ENCODE assay signal across 8 cellular contexts in the genomic region with DNA sequence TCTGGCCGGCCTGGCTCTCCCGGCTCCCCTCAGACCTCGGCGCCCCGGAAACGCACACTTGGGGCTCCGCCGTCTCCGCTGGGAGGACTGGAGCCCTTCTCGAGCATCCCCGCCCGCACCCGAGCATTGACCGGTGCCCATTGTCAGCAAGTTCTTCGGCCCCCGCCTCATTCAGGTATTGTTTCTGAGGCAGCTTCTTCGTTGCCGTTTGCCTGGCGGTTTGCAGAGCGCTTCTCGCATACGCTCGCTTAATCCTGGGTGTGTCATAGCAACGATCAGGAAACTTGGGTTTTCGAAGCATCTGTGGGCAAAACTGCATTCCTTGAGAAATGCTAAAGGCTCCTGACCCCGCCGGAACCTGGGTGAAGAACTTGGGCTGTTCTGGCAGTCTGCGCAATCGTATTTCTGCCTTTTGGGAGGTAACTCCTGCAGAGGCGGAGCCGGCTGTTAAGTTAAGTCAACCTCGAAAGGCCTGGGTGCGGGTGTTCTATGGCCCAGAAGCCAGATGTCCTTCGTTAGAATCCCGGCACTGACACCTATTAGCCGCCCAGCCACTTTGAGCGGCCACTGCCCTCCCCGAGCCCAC. TPM values are rescaled to one million over a fixed set of nuclear protein-coding genes. Genes with fewer than 3 reads are reported as not detected.
DNase-seq lines count a peak whose midpoint lies in the region; ATAC-seq, FAIRE-seq and TF ChIP-seq lines count a peak whose summit lies in the region.

No MANE protein-coding gene starts in this region.

- peaks cover 0 to 3% of the 10 kb centered on the region in 2 experiments for H3K36me3 ChIP-seq in SK-N-SH (replicated peaks in 1 of 2; ENCODE audit: control insufficient read depth in 1 of 2, insufficient read depth in 2 of 2, low read length in 1 of 2)
- no peaks in the 10 kb centered on the region for H3K36me3 ChIP-seq in breast epithelium
- H3K36me3 ChIP-seq in keratinocyte (ENCODE audit: control insufficient read depth in 2 of 2, extremely low read depth in 1 of 2, insufficient read depth in 2 of 2, low read length in 2 of 2): peaks cover 0 to 1% of the 10 kb centered on the region in 2 experiments

- peaks cover 14 to 22% of the 10 kb centered on the region in 2 experiments; a peak in 3 of 4 replicates for H3K4me1 ChIP-seq in SK-N-SH (ENCODE audit: control insufficient read depth in 1 of 2, insufficient read depth in 2 of 2, low read depth in 1 of 2, low read length in 1 of 2)
- peaks cover 0 to 20% of the 10 kb centered on the region in 2 donors for H3K4me1 ChIP-seq in breast epithelium
- H3K4me1 ChIP-seq in keratinocyte (ENCODE audit: control insufficient read depth, extremely low read depth, insufficient read depth, low read length): peaks cover 18% of the 10 kb centered on the region

- no peaks in the 10 kb centered on the region for H3K9me3 ChIP-seq in SK-N-SH
- no peaks in the 10 kb centered on the region for H3K9me3 ChIP-seq in breast epithelium
- H3K9me3 ChIP-seq in keratinocyte (ENCODE audit: control insufficient read depth, low read depth, low read length): no peaks in the 10 kb centered on the region

- peak overlapping the region; percentile 84 for H3K9ac ChIP-seq in SK-N-SH
- H3K9ac ChIP-seq in keratinocyte (ENCODE audit: control insufficient read depth, extremely low read depth, insufficient read depth, low read length): peak overlapping the region; percentile 84

- TF ChIP-seq CTCF in SK-N-SH (IDR thresholded peaks at IDR 0.05) (no peak), breast epithelium (IDR thresholded peaks at IDR 0.05) (no peak), keratinocyte (optimal IDR thresholded peaks at IDR 0.05 in 1 of 3, IDR thresholded peaks at IDR 0.05 in 1 of 3, conservative IDR thresholded peaks at IDR 0.05 in 1 of 3; ENCODE audit: extremely low read depth in 1 of 3, insufficient read depth in 2 of 3, low read length in 3 of 3) (no peak)

- POLR2A ChIA-PET in SK-N-SH (lab: Yijun Ruan, JAX): no interaction called here

- peak; percentile 69 for FAIRE-seq in keratinocyte (lab: Jason Lieb, UNC)

- H3K27ac ChIP-seq in SK-N-SH (ENCODE audit: low read depth in 2 of 2, low read length in 1 of 2) (peak overlapping the region; percentile 64 to 83), breast epithelium (peak overlapping the region; percentile 89 to 97), keratinocyte (ENCODE audit: control insufficient read depth, insufficient read depth, low read length) (peak overlapping the region; percentile 77)

- H3K4me2 ChIP-seq in SK-N-SH (peak overlapping the region; percentile 96), keratinocyte (ENCODE audit: control insufficient read depth, extremely low read depth, insufficient read depth, low read depth, low read length) (peak overlapping the region; percentile 87)

- DNase-seq in Caki2 (ENCODE audit: low read depth): peak; percentile 19
- DNase-seq in HUDEP-2 (lab: John Stamatoyannopoulos, UW; ENCODE audit: unreplicated experiment in 76 of 76): peak in 62 of 76 experiments; percentile 4 to 57 (median 36)
- peak; percentile 55 for DNase-seq in SK-N-SH
- peak; percentile 22 to 52 for DNase-seq in breast epithelium (ENCODE audit: low spot score in 2 of 2)
- DNase-seq in keratinocyte (ENCODE audit: low read depth, low spot score): no peak
- peak; percentile 25 for DNase-seq in stimulated activated CD4-positive, alpha-beta T cell treated with anti-CD3 and anti-CD28 coated beads, Interleukin-12 subunit alpha, Interleukin-12 subunit beta, amount 100 ng/mL, for 4 hours
- no peak for DNase-seq in COLO829 (ENCODE audit: low spot score)

- 2% methylated on average over 24 of the region's 38 CpGs for WGBS in SK-N-SH (ENCODE audit: low lambda C conversion rate)

- peaks cover 88% of the 10 kb centered on the region for H3K79me2 ChIP-seq in SK-N-SH (ENCODE audit: insufficient read depth)
- H3K79me2 ChIP-seq in keratinocyte (ENCODE audit: control insufficient read depth, insufficient read depth, low read length): peaks cover 76% of the 10 kb centered on the region

- peaks cover 8% of the 10 kb centered on the region for H4K20me1 ChIP-seq in SK-N-SH (ENCODE audit: insufficient read depth)
- H4K20me1 ChIP-seq in keratinocyte (ENCODE audit: control insufficient read depth, extremely low read depth, insufficient read depth, low read length): no peaks in the 10 kb centered on the region

- in situ Hi-C loops in Caki2 (cut with HindIII; ENCODE audit: low pct_unique_long_range_greater_than_20kb, low sequenced_read_pairs): no loop called here

- CTCF ChIA-PET in SK-N-SH (lab: Yijun Ruan, JAX): interaction anchor here (0.9 kb wide), 1 partner anchor 17 kb away, joined by 4 read pairs; no protein-coding TSS in a partner anchor

- peak overlapping the region; percentile 96 to 98 for H3K4me3 ChIP-seq in SK-N-SH (ENCODE audit: low read depth in 2 of 2, low read length in 1 of 2)
- H3K4me3 ChIP-seq in breast epithelium: peak overlapping the region; percentile 95 to 99 (median 99)
- H3K4me3 ChIP-seq in keratinocyte (ENCODE audit: control insufficient read depth in 2 of 3, extremely low read depth in 1 of 3, insufficient read depth in 2 of 3, low read depth in 1 of 3, low read length in 3 of 3): peak overlapping the region; percentile 88 to 98 (median 94)

- peak overlapping the region; percentile 72 for H2AFZ ChIP-seq in SK-N-SH (ENCODE audit: low read depth)
- peak overlapping the region; percentile 95 for H2AFZ ChIP-seq in keratinocyte (ENCODE audit: control insufficient read depth, low read length)

- TF ChIP-seq RAD21 in SK-N-SH (IDR thresholded peaks at IDR 0.05; ENCODE audit: low read length): no peak

- dilution Hi-C loops in keratinocyte (cut with MboI; ENCODE audit: extremely low pct_ligation_motif_present, low sequenced_read_pairs): no loop called here

- TF ChIP-seq POLR2A in breast epithelium (IDR thresholded peaks at IDR 0.05): no peak

- ATAC-seq in GM21367 (IDR thresholded peaks at IDR 0.05; ENCODE audit: unreplicated experiment): peak; percentile 19

- H3F3A ChIP-seq in SK-N-SH (replicated peaks; ENCODE audit: insufficient read depth): no peaks in the 10 kb centered on the region

- H3K27me3 ChIP-seq in SK-N-SH (ENCODE audit: insufficient read depth): no peaks in the 10 kb centered on the region
- no peaks in the 10 kb centered on the region for H3K27me3 ChIP-seq in breast epithelium
- no peaks in the 10 kb centered on the region for H3K27me3 ChIP-seq in keratinocyte (ENCODE audit: control insufficient read depth, extremely low read depth, insufficient read depth, low read length)

- intact Hi-C loops in breast epithelium (cut with DNase I; ENCODE audit: low total_unique reads): loop anchor here (5.0 kb wide), 1 partner anchor 303 kb away; no protein-coding TSS in a partner anchor

- TF ChIP-seq EP300 in SK-N-SH (IDR thresholded peaks at IDR 0.05; ENCODE audit: borderline replicate concordance in 1 of 2, low read depth in 1 of 2, low read length in 1 of 2): no peak

- peaks cover 4% of the 10 kb centered on the region for H3K9me1 ChIP-seq in keratinocyte (ENCODE audit: control insufficient read depth, extremely low read depth, insufficient read depth, low read length)

- no peaks in the 10 kb centered on the region for H3K9me2 ChIP-seq in SK-N-SH

TF ChIP-seq in SK-N-SH, 30 proteins besides CTCF, POLR2A, EP300 and RAD21 (continues in another document):
- 0 out of 2 replicates have a peak, but pooled peaks have one; percentile 8 for TF ChIP-seq NRF1 (IDR thresholded peaks at IDR 0.05; ENCODE audit: low read depth, low read length)

RNA-seq across cellular contexts. Expression of a gene that starts 0.5 kb away (rescaled TPM):
- total RNA-seq in Caki2 (2014; rRNA removed; shearing (Covaris generic); ENCODE audit: low replicate concordance): 21.9 and 26.8 TPM in 2 replicates
- polyA plus RNA-seq in SK-N-SH (2012; rRNA removed) (13.6 and 18.2 TPM in 2 replicates), keratinocyte (37.3 to 51.1 TPM (median 42.3 TPM) in 3 replicates)
- polyA plus RNA-seq in SK-N-SH (2012; cell fraction: cytosol; rRNA removed): 27.1 and 28.5 TPM in 2 replicates
- polyA plus RNA-seq in SK-N-SH (2012; cell fraction: nucleus; rRNA removed): 3.3 and 9.6 TPM in 2 replicates
- total RNA-seq in breast epithelium: 10 to 100 TPM in 2 of 3 donors, 1 to 10 TPM in 1; 9.8 to 23.3 (median 14.4) TPM
- 61.1 TPM for polyA plus RNA-seq in keratinocyte (2011; ENCODE audit: low read depth)
- polyA plus RNA-seq in keratinocyte (2011; cell fraction: cytosol; rRNA removed): 41.0 and 77.6 TPM in 2 replicates
- polyA plus RNA-seq in keratinocyte (2011; cell fraction: nucleus; rRNA removed): 27.4 and 37.9 TPM in 2 replicates
- 36.3 and 48.6 TPM in 2 replicates for polyA plus RNA-seq in keratinocyte (2012; ENCODE audit: low replicate concordance)
- polyA minus RNA-seq in keratinocyte: 8.8 to 48.9 TPM (median 33.2 TPM) in 3 replicates
- polyA minus RNA-seq in keratinocyte (2011; cell fraction: cytosol; rRNA and poly(A)+ RNA removed): 27.6 TPM
- polyA minus RNA-seq in keratinocyte (2011; cell fraction: nucleus; rRNA and poly(A)+ RNA removed): 13.3 and 16.7 TPM in 2 replicates

RNA-seq across cellular contexts. Expression of a gene that starts 0.7 kb away (rescaled TPM):
- 1.2 and 1.6 TPM in 2 replicates for total RNA-seq in Caki2 (2014; rRNA removed; shearing (Covaris generic); ENCODE audit: low replicate concordance)
- polyA plus RNA-seq in SK-N-SH (2012; rRNA removed) (5.8 and 7.5 TPM in 2 replicates), keratinocyte (9.4 to 11.4 TPM (median 9.5 TPM) in 3 replicates)
- 4.6 and 5.8 TPM in 2 replicates for polyA plus RNA-seq in SK-N-SH (2012; cell fraction: cytosol; rRNA removed)
- polyA plus RNA-seq in SK-N-SH (2012; cell fraction: nucleus; rRNA removed): 12.6 and 20.0 TPM in 2 replicates
- 10 to 100 TPM; 23.7 to 51.4 (median 42.0) TPM for total RNA-seq in breast epithelium
- polyA plus RNA-seq in keratinocyte (2011; ENCODE audit: low read depth): 12.2 TPM
- 4.7 and 8.5 TPM in 2 replicates for polyA plus RNA-seq in keratinocyte (2011; cell fraction: cytosol; rRNA removed)
- 17.9 and 19.0 TPM in 2 replicates for polyA plus RNA-seq in keratinocyte (2011; cell fraction: nucleus; rRNA removed)
- polyA plus RNA-seq in keratinocyte (2012; ENCODE audit: low replicate concordance): 4.8 and 5.9 TPM in 2 replicates
- 11.6 to 21.1 TPM (median 14.0 TPM) in 3 replicates for polyA minus RNA-seq in keratinocyte
- polyA minus RNA-seq in keratinocyte (2011; cell fraction: cytosol; rRNA and poly(A)+ RNA removed): 7.7 TPM
- polyA minus RNA-seq in keratinocyte (2011; cell fraction: nucleus; rRNA and poly(A)+ RNA removed): 29.1 and 42.2 TPM in 2 replicates

RNA-seq across cellular contexts. Expression of a gene that starts 28.1 kb away (rescaled TPM):
- total RNA-seq in Caki2 (2014; rRNA removed; shearing (Covaris generic); ENCODE audit: low replicate concordance): 2.6 and 5.6 TPM in 2 replicates
- polyA plus RNA-seq in SK-N-SH (2012; rRNA removed): 2.1 and 2.3 TPM in 2 replicates
- 1.6 and 2.1 TPM in 2 replicates for polyA plus RNA-seq in SK-N-SH (2012; cell fraction: cytosol; rRNA removed)
- 1.2 and 1.9 TPM in 2 replicates for polyA plus RNA-seq in SK-N-SH (2012; cell fraction: nucleus; rRNA removed)
- 10 to 100 TPM in 1 of 3 donors, 1 to 10 TPM in 1, under 1 TPM in 1; 0.96 to 10.5 (median 4.5) TPM for total RNA-seq in breast epithelium
- polyA plus RNA-seq in keratinocyte: 0.53 to 1.3 TPM (median 0.84 TPM) in 3 replicates
- polyA plus RNA-seq in keratinocyte (2011; ENCODE audit: low read depth): 0.60 TPM
- 0.53 and 0.74 TPM in 2 replicates for polyA plus RNA-seq in keratinocyte (2011; cell fraction: cytosol; rRNA removed)
- polyA plus RNA-seq in keratinocyte (2011; cell fraction: nucleus; rRNA removed): 0.56 and 0.59 TPM in 2 replicates
- 0.30 and 0.86 TPM in 2 replicates for polyA plus RNA-seq in keratinocyte (2012; ENCODE audit: low replicate concordance)
- polyA minus RNA-seq in keratinocyte: 0.53 to 0.67 TPM in 2 of 3 replicates, not detected in the other
- polyA minus RNA-seq in keratinocyte (2011; cell fraction: cytosol; rRNA and poly(A)+ RNA removed): not detected
- polyA minus RNA-seq in keratinocyte (2011; cell fraction: nucleus; rRNA and poly(A)+ RNA removed): 0.70 TPM in 1 of 2 replicates, not detected in the other

Comparison
In these comparisons a context has a peak if more than half of its experiments do, and no peak if none do; other contexts are left out.
1. DNase-seq: peak in Caki2 (single experiment), HUDEP-2 (62 of 76), SK-N-SH (single experiment), breast epithelium (2 of 2) and stimulated activated CD4-positive, alpha-beta T cell treated with anti-CD3 and anti-CD28 coated beads, Interleukin-12 subunit alpha, Interleukin-12 subunit beta, amount 100 ng/mL, for 4 hours (single experiment); none in keratinocyte (single experiment) and COLO829 (single experiment).
2. Peak in every context shown above with its lines, with median percentiles within 50 percentile points of each other: H3K27ac ChIP-seq and H3K4me3 ChIP-seq.